9 cellular contexts compared by ENCODE assay signal in the genomic region with DNA sequence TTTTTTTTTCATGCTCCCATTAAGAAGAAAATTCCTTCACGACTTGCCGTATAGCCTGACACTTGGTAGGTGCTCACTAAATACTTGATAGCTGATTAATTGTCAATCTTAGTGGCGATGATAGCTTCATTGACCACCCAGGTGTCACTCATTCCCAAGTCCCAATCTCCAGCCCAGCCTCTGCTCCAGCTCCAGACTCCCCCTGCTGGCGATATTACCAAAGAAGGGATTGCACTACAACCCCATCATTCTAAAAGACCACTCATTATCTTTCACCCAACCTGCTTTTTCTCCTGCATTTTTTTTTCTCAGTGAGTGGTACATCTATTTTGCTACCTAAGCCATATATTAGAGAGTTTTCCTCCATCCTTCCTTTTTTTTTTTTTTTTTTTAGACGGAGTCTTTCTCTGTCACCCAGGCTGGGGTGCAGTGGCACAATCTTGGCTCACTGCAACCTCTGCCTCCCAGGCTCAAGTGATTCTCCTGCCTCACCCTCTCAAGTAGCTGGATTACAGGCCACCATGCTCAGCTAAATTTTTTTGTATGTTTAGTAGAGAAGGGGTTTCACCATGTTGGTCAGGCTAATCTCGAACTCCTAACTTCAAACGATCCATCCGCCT. TPM values are rescaled to one million over a fixed set of nuclear protein-coding genes. Genes with fewer than 3 reads are reported as not detected.
A peak's percentile ranks its signal among the peaks of the same experiment; 100 is the strongest.
DNase-seq lines count a peak whose midpoint lies in the region; ATAC-seq and TF ChIP-seq lines count a peak whose summit lies in the region.
"Had no signal": no experiment of that assay in that cellular context is flagged by ENCODE, and none has a peak within 500 bp of the region (broad histone marks: within the 10 kb centered on the region; RNA-seq: fewer than 3 reads in every experiment).

No MANE protein-coding gene starts in this region.

- H3K4me2 ChIP-seq in DOHH2 (ENCODE audit: low read length) (no peak overlapping the region), GM23338 (no peak overlapping the region), osteoblast (ENCODE audit: insufficient read depth, low read length) (no peak overlapping the region)

- intact Hi-C loops in esophagus muscularis mucosa (cut with DNase I), result no loop called here
- intact Hi-C loops in activated T-helper 2 cell treated with anti-CD3 and anti-CD28 coated beads, Interferon-gamma antibody, Interleukin-2, Interleukin-4, amounts not matched to agents 10 μg/mL and 5 μg/mL and 100 μg/mL, durations not matched to agents 14 hours and 24 hours and 36 hours (cut with micrococcal nuclease), result loop anchor here (2.0 to 5.0 kb wide), 4 partner anchors 36 to 259 kb away; no protein-coding TSS in a partner anchor

- H3K27ac Mint-ChIP-seq in GM23338, result no peak overlapping the region
- no peak overlapping the region for H3K27ac Mint-ChIP-seq in activated T-helper 2 cell treated with anti-CD3 and anti-CD28 coated beads, Interferon-gamma antibody, Interleukin-2, Interleukin-4, amounts not matched to agents 10 μg/mL and 5 μg/mL and 100 μg/mL, durations not matched to agents 14 hours and 24 hours and 36 hours

- no peak for TF ChIP-seq EP300 in esophagus muscularis mucosa (IDR thresholded peaks at IDR 0.05)

- 0 out of 2 replicates have a peak, but pooled peaks cover 4% of the 10 kb centered on the region for H3K27me3 ChIP-seq in DOHH2 (ENCODE audit: control insufficient read depth, low read length)
- no peaks in the 10 kb centered on the region for H3K27me3 ChIP-seq in GM23338 (ENCODE audit: insufficient read depth)
- peaks cover 0 to 7% (median 0%) of the 10 kb centered on the region in 4 donors for H3K27me3 ChIP-seq in esophagus muscularis mucosa
- no peaks in the 10 kb centered on the region for H3K27me3 ChIP-seq in osteoblast (ENCODE audit: insufficient read depth, low read length)

- H3K4me1 ChIP-seq in DOHH2 (ENCODE audit: control insufficient read depth, low read length) (no peaks in the 10 kb centered on the region), GM23338 (ENCODE audit: insufficient read depth) (no peaks in the 10 kb centered on the region), esophagus muscularis mucosa (no peaks in the 10 kb centered on the region), osteoblast (ENCODE audit: insufficient read depth, low read length) (no peaks in the 10 kb centered on the region)

- ATAC-seq in GM23338 (peak; percentile 95), GM19035 (IDR thresholded peaks at IDR 0.05; ENCODE audit: unreplicated experiment) (no peak)

- no peak overlapping the region for H2AFZ ChIP-seq in GM23338
- no peak overlapping the region for H2AFZ ChIP-seq in osteoblast (ENCODE audit: low read length)

- 61% methylated on average over 8 of the region's 8 CpGs for WGBS in esophagus muscularis mucosa

- H3K4me1 Mint-ChIP-seq in GM23338, result peaks cover 8% of the 10 kb centered on the region; the same call in 2 of the 3 replicates
- no peaks in the 10 kb centered on the region for H3K4me1 Mint-ChIP-seq in activated T-helper 2 cell treated with anti-CD3 and anti-CD28 coated beads, Interferon-gamma antibody, Interleukin-2, Interleukin-4, amounts not matched to agents 10 μg/mL and 5 μg/mL and 100 μg/mL, durations not matched to agents 14 hours and 24 hours and 36 hours (ENCODE audit: low read depth)

- H3F3A ChIP-seq in DOHH2 (ENCODE audit: control insufficient read depth, insufficient read depth), result no peaks in the 10 kb centered on the region
- H3F3A ChIP-seq in GM23338 (replicated peaks; ENCODE audit: low read depth), result no peaks in the 10 kb centered on the region

- no peaks in the 10 kb centered on the region for H3K9me3 Mint-ChIP-seq in GM23338
- H3K9me3 Mint-ChIP-seq in activated T-helper 2 cell treated with anti-CD3 and anti-CD28 coated beads, Interferon-gamma antibody, Interleukin-2, Interleukin-4, amounts not matched to agents 10 μg/mL and 5 μg/mL and 100 μg/mL, durations not matched to agents 14 hours and 24 hours and 36 hours, result no peaks in the 10 kb centered on the region

- TF ChIP-seq POLR2A in esophagus muscularis mucosa (IDR thresholded peaks at IDR 0.05; ENCODE audit: low read depth), result no peak

- no peaks in the 10 kb centered on the region for H3K9me2 ChIP-seq in DOHH2 (replicated peaks; ENCODE audit: control insufficient read depth, low read length)
- no peaks in the 10 kb centered on the region for H3K9me2 ChIP-seq in GM23338 (ENCODE audit: insufficient read depth)

- no peak overlapping the region for H3K4me3 Mint-ChIP-seq in GM23338
- no peak overlapping the region for H3K4me3 Mint-ChIP-seq in activated T-helper 2 cell treated with anti-CD3 and anti-CD28 coated beads, Interferon-gamma antibody, Interleukin-2, Interleukin-4, amounts not matched to agents 10 μg/mL and 5 μg/mL and 100 μg/mL, durations not matched to agents 14 hours and 24 hours and 36 hours (ENCODE audit: low read depth)

- H4K20me1 ChIP-seq in DOHH2 (ENCODE audit: control insufficient read depth, insufficient read depth, low read depth, low read length), result no peaks in the 10 kb centered on the region
- H4K20me1 ChIP-seq in GM23338 (replicated peaks; ENCODE audit: insufficient read depth), result no peaks in the 10 kb centered on the region
- H4K20me1 ChIP-seq in osteoblast (ENCODE audit: insufficient read depth, low read length), result no peaks in the 10 kb centered on the region

- H3K79me2 ChIP-seq in DOHH2 (ENCODE audit: control insufficient read depth, low read length) (no peaks in the 10 kb centered on the region), GM23338 (replicated peaks; ENCODE audit: insufficient read depth) (no peaks in the 10 kb centered on the region), osteoblast (ENCODE audit: insufficient read depth, low read length) (no peaks in the 10 kb centered on the region)

- H3K36me3 Mint-ChIP-seq in GM23338 (ENCODE audit: low read depth), result no peaks in the 10 kb centered on the region
- no peaks in the 10 kb centered on the region for H3K36me3 Mint-ChIP-seq in activated T-helper 2 cell treated with anti-CD3 and anti-CD28 coated beads, Interferon-gamma antibody, Interleukin-2, Interleukin-4, amounts not matched to agents 10 μg/mL and 5 μg/mL and 100 μg/mL, durations not matched to agents 14 hours and 24 hours and 36 hours (ENCODE audit: low read depth)

- peak; percentile 82 for TF ChIP-seq CTCF in DOHH2 (IDR thresholded peaks at IDR 0.05; ENCODE audit: low read depth, low read length, poor library complexity, severe bottlenecking)
- TF ChIP-seq CTCF in GM23338 (conservative IDR thresholded peaks at IDR 0.05; ENCODE audit: low read depth in 2 of 2), result peak; percentile 89
- TF ChIP-seq CTCF in esophagus muscularis mucosa (IDR thresholded peaks at IDR 0.05), result peak; percentile 58 to 71 (median 63)
- TF ChIP-seq CTCF in osteoblast (IDR thresholded peaks at IDR 0.05; ENCODE audit: extremely low read depth, low read depth, low read length), result peak; percentile 89

- H3K27ac ChIP-seq in DOHH2 (ENCODE audit: low read depth, low read length) (no peak overlapping the region), GM23338 (ENCODE audit: low read depth) (no peak overlapping the region), esophagus muscularis mucosa (replicated peaks in 1 of 4) (no peak overlapping the region), osteoblast (ENCODE audit: low read depth, low read length) (no peak overlapping the region)

- peaks cover 1% of the 10 kb centered on the region for H3K27me3 Mint-ChIP-seq in GM23338 (ENCODE audit: insufficient read depth, low read depth, poor library complexity)
- peaks cover 17% of the 10 kb centered on the region for H3K27me3 Mint-ChIP-seq in activated T-helper 2 cell treated with anti-CD3 and anti-CD28 coated beads, Interferon-gamma antibody, Interleukin-2, Interleukin-4, amounts not matched to agents 10 μg/mL and 5 μg/mL and 100 μg/mL, durations not matched to agents 14 hours and 24 hours and 36 hours (ENCODE audit: low read depth)

- H3K4me3 ChIP-seq in DOHH2 (ENCODE audit: low read length) (no peak overlapping the region), GM23338 (no peak overlapping the region), esophagus muscularis mucosa (no peak overlapping the region), osteoblast (ENCODE audit: insufficient read depth, low read length) (no peak overlapping the region)

- DNase-seq in GM23338 (ENCODE audit: low spot score) (peak; percentile 92), NCI-H2029 (lab: John Stamatoyannopoulos, UW) (peak; percentile 1), esophagus muscularis mucosa (ENCODE audit: extremely low spot score) (no peak), osteoblast (ENCODE audit: insufficient read length, low spot score, missing footprints) (no peak)
- DNase-seq in activated CD4-positive, alpha-beta T cell treated with anti-CD3 and anti-CD28 coated beads, Interleukin-2, amount 50 U/mL, for 1 hour, result peak; percentile 22
- DNase-seq in activated T-helper 2 cell treated with anti-CD3 and anti-CD28 coated beads, Interferon-gamma antibody, Interleukin-2, Interleukin-4, amounts not matched to agents 10 μg/mL and 5 μg/mL and 100 μg/mL, durations not matched to agents 14 hours and 24 hours and 36 hours (ENCODE audit: low spot score), result no peak

- H3K36me3 ChIP-seq in DOHH2 (ENCODE audit: control insufficient read depth, low read length), result no peaks in the 10 kb centered on the region
- no peaks in the 10 kb centered on the region for H3K36me3 ChIP-seq in GM23338 (ENCODE audit: insufficient read depth)
- no peaks in the 10 kb centered on the region for H3K36me3 ChIP-seq in esophagus muscularis mucosa
- no peaks in the 10 kb centered on the region for H3K36me3 ChIP-seq in osteoblast (ENCODE audit: insufficient read depth, low read length)

- H3K9me3 ChIP-seq in DOHH2 (ENCODE audit: control insufficient read depth, insufficient read depth, low read length), result no peaks in the 10 kb centered on the region
- no peaks in the 10 kb centered on the region for H3K9me3 ChIP-seq in esophagus muscularis mucosa
- H3K9me3 ChIP-seq in osteoblast (ENCODE audit: low read depth, low read length), result no peaks in the 10 kb centered on the region

RNA-seq across cellular contexts. Expression of a gene that starts 19.5 kb away (rescaled TPM):
- total RNA-seq in GM23338 (2014; rRNA removed; shearing (Covaris generic)), result 55.5 and 55.8 TPM in 2 replicates
- polyA plus RNA-seq in GM23338 (2016; fragmentation: Nextera tagmentation; extraction: Ambion mirVana), result 54.9 and 61.1 TPM in 2 replicates
- total RNA-seq in esophagus muscularis mucosa (10 to 100 TPM; 16.6 to 28.3 (median 20.9) TPM), osteoblast (38.4 and 38.6 TPM in 2 replicates)
- 40.3 and 43.3 TPM in 2 replicates for total RNA-seq in activated T-helper 2 cell treated with anti-CD3 and anti-CD28 coated beads, Interferon-gamma antibody, Interleukin-2, Interleukin-4, amounts not matched to agents 10 μg/mL and 5 μg/mL and 100 μg/mL, durations not matched to agents 14 hours and 24 hours and 36 hours

RNA-seq across cellular contexts. Expression of a gene that starts 20.6 kb away (rescaled TPM):
- total RNA-seq in GM23338 (2014; rRNA removed; shearing (Covaris generic)), result not detected in 2 replicates
- polyA plus RNA-seq in GM23338 (2016; fragmentation: Nextera tagmentation; extraction: Ambion mirVana), result not detected in 2 replicates
- total RNA-seq in esophagus muscularis mucosa, result under 1 TPM in 1 of 4 donors, not detected in 3; 0.13 TPM
- total RNA-seq in osteoblast, result under 0.01 TPM in 1 of 2 replicates, not detected in the other
- not detected in 2 replicates for total RNA-seq in activated T-helper 2 cell treated with anti-CD3 and anti-CD28 coated beads, Interferon-gamma antibody, Interleukin-2, Interleukin-4, amounts not matched to agents 10 μg/mL and 5 μg/mL and 100 μg/mL, durations not matched to agents 14 hours and 24 hours and 36 hours
- total RNA-seq: activated CD8-positive, alpha-beta memory T cell treated with anti-CD3 and anti-CD28 coated beads for 36 hours had no signal

RNA-seq across cellular contexts. Expression of a gene that starts 41.3 kb away (rescaled TPM):
- 43.1 and 46.3 TPM in 2 replicates for total RNA-seq in GM23338 (2014; rRNA removed; shearing (Covaris generic))
- 69.8 and 101 TPM in 2 replicates for polyA plus RNA-seq in GM23338 (2016; fragmentation: Nextera tagmentation; extraction: Ambion mirVana)
- total RNA-seq in esophagus muscularis mucosa (10 to 100 TPM; 52.9 to 95.1 (median 78.2) TPM), osteoblast (86.1 and 109 TPM in 2 replicates)
- total RNA-seq in activated T-helper 2 cell treated with anti-CD3 and anti-CD28 coated beads, Interferon-gamma antibody, Interleukin-2, Interleukin-4, amounts not matched to agents 10 μg/mL and 5 μg/mL and 100 μg/mL, durations not matched to agents 14 hours and 24 hours and 36 hours, result 33.5 and 39.6 TPM in 2 replicates

Comparison
In these comparisons a context has a peak if more than half of its experiments do, and no peak if none do; other contexts are left out.
1. DNase-seq: peak in GM23338 (single experiment), NCI-H2029 (single experiment) and activated CD4-positive, alpha-beta T cell treated with anti-CD3 and anti-CD28 coated beads, Interleukin-2, amount 50 U/mL, for 1 hour (single experiment); none in esophagus muscularis mucosa (single experiment), osteoblast (single experiment) and activated T-helper 2 cell treated with anti-CD3 and anti-CD28 coated beads, Interferon-gamma antibody, Interleukin-2, Interleukin-4, amounts not matched to agents 10 μg/mL and 5 μg/mL and 100 μg/mL, durations not matched to agents 14 hours and 24 hours and 36 hours (single experiment).
2. Peak in every context shown above with its lines, with median percentiles within 50 percentile points of each other: CTCF ChIP-seq.